Comparison of ENCODE assay signal across 8 cellular contexts in genomic region chr20:31707994-31708744, GRCh38. TPM values are rescaled to one million over a fixed set of nuclear protein-coding genes. Genes with fewer than 3 reads are reported as not detected.
DNase-seq lines count a peak whose midpoint lies in the region; ATAC-seq and TF ChIP-seq lines count a peak whose summit lies in the region.

No MANE protein-coding gene starts in this region.

- TF ChIP-seq POLR2A in Peyer's patch (IDR thresholded peaks at IDR 0.05) (no peak), heart left ventricle (IDR thresholded peaks at IDR 0.05) (no peak)

- intact Hi-C loops in heart left ventricle (cut with DNase I): no loop called here

- H3K36me3 ChIP-seq in Peyer's patch (peaks cover 0 to 30% (median 3%) of the 10 kb centered on the region in 3 donors), heart left ventricle (peaks cover 0 to 72% (median 26%) of the 10 kb centered on the region in 9 donors)

- H3K4me1 ChIP-seq in Peyer's patch (peaks cover 0 to 87% (median 14%) of the 10 kb centered on the region in 4 donors), heart left ventricle (peaks cover 27 to 100% (median 81%) of the 10 kb centered on the region in 12 donors)

- H3K4me3 Mint-ChIP-seq in T-helper 1 cell treated with Interleukin-12 subunit alpha and Interleukin-12 subunit beta and Interleukin-4 antibody, amounts not matched to agents 30 μg/mL and 1 μg/mL, for 36 hours: peak overlapping the region; percentile 21

- no peak for DNase-seq in T-helper 1 cell
- peak in 2 of 3 donors; percentile 25 to 71 for DNase-seq in Peyer's patch
- DNase-seq in heart left ventricle: peak; percentile 55 to 77 (median 62)
- DNase-seq in substantia nigra (lab: John Stamatoyannopoulos, UW): peak in 9 of 49 donors; percentile 16 to 84 (median 24)
- DNase-seq in GM13977 (ENCODE audit: low spot score): no peak

- no peak overlapping the region for H3K4me3 ChIP-seq in Peyer's patch
- H3K4me3 ChIP-seq in heart left ventricle: no peak overlapping the region

- H3K27me3 ChIP-seq in Peyer's patch (no peaks in the 10 kb centered on the region), heart left ventricle (no peaks in the 10 kb centered on the region)

- in situ Hi-C loops in GM13977 (cut with MboI; ENCODE audit: low pct_unique_long_range_greater_than_20kb, low sequenced_read_pairs, unreplicated experiment): no loop called here

- 21 to 50% (median 43%) methylated on average over 2 of the region's 2 CpGs for WGBS in heart left ventricle, 4 donors

- peaks cover 68% of the 10 kb centered on the region for H3K4me1 Mint-ChIP-seq in T-helper 1 cell treated with Interleukin-12 subunit alpha and Interleukin-12 subunit beta and Interleukin-4 antibody, amounts not matched to agents 30 μg/mL and 1 μg/mL, for 36 hours (ENCODE audit: low read depth)

- peak overlapping the region; percentile 70 for H3K27ac Mint-ChIP-seq in T-helper 1 cell treated with Interleukin-12 subunit alpha and Interleukin-12 subunit beta and Interleukin-4 antibody, amounts not matched to agents 30 μg/mL and 1 μg/mL, for 36 hours

- no peak for TF ChIP-seq CTCF in Peyer's patch (IDR thresholded peaks at IDR 0.05)
- no peak for TF ChIP-seq CTCF in heart left ventricle (IDR thresholded peaks at IDR 0.05)
- TF ChIP-seq CTCF in GM13977 (IDR thresholded peaks at IDR 0.05; ENCODE audit: extremely low read depth, insufficient read depth, missing control alignments): no peak

- ATAC-seq in heart left ventricle (no peak), GM21528 (IDR thresholded peaks at IDR 0.05; ENCODE audit: low FRiP score, unreplicated experiment) (no peak), GM18873 (IDR thresholded peaks at IDR 0.05; ENCODE audit: low FRiP score, unreplicated experiment) (no peak)

- H3K27me3 Mint-ChIP-seq in T-helper 1 cell treated with Interleukin-12 subunit alpha and Interleukin-12 subunit beta and Interleukin-4 antibody, amounts not matched to agents 30 μg/mL and 1 μg/mL, for 36 hours (ENCODE audit: low read depth): no peaks in the 10 kb centered on the region

- no peaks in the 10 kb centered on the region for H3K9me3 Mint-ChIP-seq in T-helper 1 cell treated with Interleukin-12 subunit alpha and Interleukin-12 subunit beta and Interleukin-4 antibody, amounts not matched to agents 30 μg/mL and 1 μg/mL, for 36 hours

- H3K36me3 Mint-ChIP-seq in T-helper 1 cell treated with Interleukin-12 subunit alpha and Interleukin-12 subunit beta and Interleukin-4 antibody, amounts not matched to agents 30 μg/mL and 1 μg/mL, for 36 hours (ENCODE audit: low read depth): peaks cover 43% of the 10 kb centered on the region

- H3K9me3 ChIP-seq in Peyer's patch: no peaks in the 10 kb centered on the region
- no peaks in the 10 kb centered on the region for H3K9me3 ChIP-seq in heart left ventricle

- H3K27ac ChIP-seq in Peyer's patch (peak overlapping the region; percentile 2 to 66 (median 37)), heart left ventricle (peak overlapping the region; percentile 15 to 99 (median 73)), substantia nigra (ENCODE audit: low read depth, low read length, poor library complexity, severe bottlenecking) (peak overlapping the region; percentile 81)

RNA-seq across cellular contexts. Expression of gene BCL2L1, which starts 14.5 kb away (rescaled TPM):
- 100 to 1,000 TPM in 3 of 4 donors, 10 to 100 TPM in 1; 85.0 to 185 (median 144) TPM for total RNA-seq in Peyer's patch
- 100 to 1,000 TPM in 1 of 9 donors, 10 to 100 TPM in 8; 32.2 to 176 (median 62.6) TPM for total RNA-seq in heart left ventricle
- polyA plus RNA-seq in heart left ventricle: 100 to 1,000 TPM in 1 of 2 donors, 10 to 100 TPM in 1; 43.1 to 217 TPM

RNA-seq across cellular contexts. Expression of gene TPX2, which starts 30.9 kb away (rescaled TPM):
- total RNA-seq in Peyer's patch (10 to 100 TPM in 1 of 4 donors, 1 to 10 TPM in 3; 4.4 to 26.4 (median 9.3) TPM), heart left ventricle (10 to 100 TPM in 1 of 9 donors, 1 to 10 TPM in 3, under 1 TPM in 5; 0.38 to 15.2 (median 0.77) TPM)
- under 1 TPM; 0.04 to 0.97 TPM for polyA plus RNA-seq in heart left ventricle

Comparison
In these comparisons a context has a peak if more than half of its experiments do, and no peak if none do; other contexts are left out.
1. DNase-seq: peak in Peyer's patch (2 of 3) and heart left ventricle (5 of 5); none in T-helper 1 cell (0 of 5) and GM13977 (single experiment).
2. Peak in every context shown above with its lines, with median percentiles within 50 percentile points of each other: H3K27ac ChIP-seq.